ENCODE assay signal across 8 cellular contexts in genomic region chr6:110814488-110815259, GRCh38. TPM values are rescaled to one million over a fixed set of nuclear protein-coding genes. Genes with fewer than 3 reads are reported as not detected.
DNase-seq lines count a peak whose midpoint lies in the region; ATAC-seq and TF ChIP-seq lines count a peak whose summit lies in the region.

No MANE protein-coding gene starts in this region.

- TF ChIP-seq RAD21 in Ishikawa (IDR thresholded peaks at IDR 0.05; ENCODE audit: low read depth) = 0 out of 2 replicates have a peak, but pooled peaks have one; percentile 9

- no peaks in the 10 kb centered on the region for H3K9me3 Mint-ChIP-seq in T-helper 1 cell treated with Interleukin-12 subunit alpha and Interleukin-12 subunit beta and Interleukin-4 antibody, amounts not matched to agents 30 μg/mL and 1 μg/mL, for 36 hours

- no peak for TF ChIP-seq EP300 in Ishikawa (IDR thresholded peaks at IDR 0.05; ENCODE audit: borderline replicate concordance)

- DNase-seq in D341Med (ENCODE audit: low spot score) = peak; percentile 77
- peak in 54 of 58 donors; percentile 10 to 88 (median 48) for DNase-seq in anterior cingulate cortex (lab: John Stamatoyannopoulos, UW)
- peak; percentile 75 for DNase-seq in hepatic stellate cell (ENCODE audit: low spot score)
- peak; percentile 15 for DNase-seq in renal cortical epithelial cell (ENCODE audit: low read depth)

- peak; percentile 19 for ATAC-seq in GM21515 (IDR thresholded peaks at IDR 0.05; ENCODE audit: unreplicated experiment)
- no peak for ATAC-seq in HG03378 (IDR thresholded peaks at IDR 0.05; ENCODE audit: unreplicated experiment)

- H3K27ac Mint-ChIP-seq in T-helper 1 cell treated with Interleukin-12 subunit alpha and Interleukin-12 subunit beta and Interleukin-4 antibody, amounts not matched to agents 30 μg/mL and 1 μg/mL, for 36 hours = peak overlapping the region; percentile 99

- H3K36me3 Mint-ChIP-seq in T-helper 1 cell treated with Interleukin-12 subunit alpha and Interleukin-12 subunit beta and Interleukin-4 antibody, amounts not matched to agents 30 μg/mL and 1 μg/mL, for 36 hours (ENCODE audit: low read depth) = peaks cover 5% of the 10 kb centered on the region

- H3K27me3 Mint-ChIP-seq in T-helper 1 cell treated with Interleukin-12 subunit alpha and Interleukin-12 subunit beta and Interleukin-4 antibody, amounts not matched to agents 30 μg/mL and 1 μg/mL, for 36 hours (ENCODE audit: low read depth) = no peaks in the 10 kb centered on the region

- peaks cover 30% of the 10 kb centered on the region for H3K4me1 Mint-ChIP-seq in T-helper 1 cell treated with Interleukin-12 subunit alpha and Interleukin-12 subunit beta and Interleukin-4 antibody, amounts not matched to agents 30 μg/mL and 1 μg/mL, for 36 hours (ENCODE audit: low read depth)

- H3K4me3 Mint-ChIP-seq in T-helper 1 cell treated with Interleukin-12 subunit alpha and Interleukin-12 subunit beta and Interleukin-4 antibody, amounts not matched to agents 30 μg/mL and 1 μg/mL, for 36 hours = peak overlapping the region; percentile 99

TF ChIP-seq in Ishikawa, 13 proteins besides CTCF, POLR2A, EP300 and RAD21:
- TF ChIP-seq TEAD4 (IDR thresholded peaks at IDR 0.05) (no peak), TAF1 (IDR thresholded peaks at IDR 0.05; ENCODE audit: low read depth) (no peak), TCF12 (IDR thresholded peaks at IDR 0.05; ENCODE audit: low read depth) (no peak), ZBTB7A (IDR thresholded peaks at IDR 0.05; ENCODE audit: low read depth) (peak; percentile 72), EGR1 (IDR thresholded peaks at IDR 0.05) (peak; percentile 10; the same call in 1 of the 2 replicates)

RNA-seq across cellular contexts. Expression of gene CDK19, which starts 0.6 kb away (rescaled TPM):
- 8.2 and 20.0 TPM in 2 replicates for total RNA-seq in renal cortical epithelial cell

RNA-seq across cellular contexts. Expression of gene AMD1, which starts 59.9 kb away (rescaled TPM):
- 89.2 and 121 TPM in 2 replicates for total RNA-seq in renal cortical epithelial cell

Comparison
In these comparisons a context has a peak if more than half of its experiments do, and no peak if none do; other contexts are left out.
1. DNase-seq: peak in every context shown above with its lines; median percentile 77 in D341Med; 75 in hepatic stellate cell; 48 in anterior cingulate cortex; 15 in renal cortical epithelial cell.